Comparison of ENCODE assay signal across 8 cellular contexts in the genomic region with DNA sequence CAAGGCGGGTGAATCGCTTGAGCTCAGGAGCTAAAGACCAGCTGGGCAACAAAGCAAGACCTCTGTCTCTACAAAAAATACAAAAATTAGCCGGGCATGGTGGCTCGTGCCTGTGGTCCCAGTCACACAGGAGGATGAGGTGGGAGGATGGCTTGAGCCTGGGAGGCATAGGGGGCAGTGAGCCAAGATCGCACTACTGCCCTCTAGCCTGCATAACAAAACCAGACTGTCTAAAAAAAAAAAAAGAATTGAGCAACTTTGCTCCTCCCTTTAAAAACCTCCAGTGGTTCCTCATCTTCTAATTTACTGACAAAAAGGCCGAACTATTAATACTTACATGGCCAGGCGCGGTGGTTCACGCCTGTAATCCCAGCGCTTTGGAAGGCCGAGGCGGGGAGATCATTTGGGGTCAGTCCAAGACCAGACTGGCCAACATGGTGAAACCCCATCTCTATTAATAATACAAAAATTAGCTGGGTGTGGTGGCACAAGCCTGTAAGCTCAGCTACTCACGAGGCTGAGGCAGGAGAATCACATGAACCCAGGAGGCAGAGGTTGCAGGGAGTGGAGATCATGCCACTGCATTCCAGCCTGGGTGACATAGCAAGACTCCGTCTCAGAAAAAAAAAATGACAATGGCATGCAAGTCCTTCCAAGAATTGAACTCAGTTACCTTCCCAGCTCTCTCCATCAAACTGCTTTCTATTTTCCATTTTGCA. TPM values are rescaled to one million over a fixed set of nuclear protein-coding genes. Genes with fewer than 3 reads are reported as not detected.
DNase-seq lines count a peak whose midpoint lies in the region.

No MANE protein-coding gene starts in this region.

- peak overlapping the region; percentile 34 for H3K9ac ChIP-seq in skeletal muscle satellite cell (ENCODE audit: low read depth, low read length)

- peaks cover 27% of the 10 kb centered on the region for H3K4me1 ChIP-seq in skeletal muscle satellite cell (ENCODE audit: control insufficient read depth, insufficient read depth, low read length)

- H3K9me3 ChIP-seq in skeletal muscle satellite cell (replicated peaks; ENCODE audit: low read length): no peaks in the 10 kb centered on the region

- H3K4me3 ChIP-seq in skeletal muscle satellite cell (ENCODE audit: low read length): peak overlapping the region; percentile 39

- H3K4me2 ChIP-seq in skeletal muscle satellite cell (ENCODE audit: low read length): peak overlapping the region; percentile 73

- DNase-seq in Ammon's horn (ENCODE audit: low spot score): peak; percentile 49
- peak in 56 of 76 experiments; percentile 1 to 69 (median 30) for DNase-seq in HUDEP-2 (lab: John Stamatoyannopoulos, UW; ENCODE audit: unreplicated experiment in 76 of 76)
- DNase-seq in UCSD-AML1 (lab: John Stamatoyannopoulos, UW; ENCODE audit: unreplicated experiment): peak; percentile 31
- DNase-seq in glomerular visceral epithelial cell (ENCODE audit: extremely low spot score): peak; percentile 82
- no peak for DNase-seq in SHP77 (lab: John Stamatoyannopoulos, UW)
- DNase-seq in amniotic stem cell (lab: John Stamatoyannopoulos, UW): no peak
- no peak for DNase-seq in KG1 (lab: John Stamatoyannopoulos, UW)

- H3K36me3 ChIP-seq in skeletal muscle satellite cell (ENCODE audit: insufficient read depth, low read length): peaks cover 25% of the 10 kb centered on the region

- no peaks in the 10 kb centered on the region for H3K27me3 ChIP-seq in skeletal muscle satellite cell (ENCODE audit: control insufficient read depth, insufficient read depth, low read length)

RNA-seq across cellular contexts. Expression of gene ACBD3, which starts 4.4 kb away (rescaled TPM):
- 42.6 and 51.2 TPM in 2 replicates for total RNA-seq in skeletal muscle satellite cell (2012; rRNA removed)

RNA-seq across cellular contexts. Expression of gene MIXL1, which starts 41.3 kb away (rescaled TPM):
- not detected in 2 replicates for total RNA-seq in skeletal muscle satellite cell (2012; rRNA removed)

Comparison
In these comparisons a context has a peak if more than half of its experiments do, and no peak if none do; other contexts are left out.
1. DNase-seq: peak in Ammon's horn (single experiment), HUDEP-2 (56 of 76), UCSD-AML1 (single experiment) and glomerular visceral epithelial cell (single experiment); none in SHP77 (0 of 2), amniotic stem cell (single experiment) and KG1 (single experiment).